10 cellular contexts compared by ENCODE assay signal in genomic region chr15:78216276-78217229, GRCh38. TPM values are rescaled to one million over a fixed set of nuclear protein-coding genes. Genes with fewer than 3 reads are reported as not detected.
A peak's percentile ranks its signal among the peaks of the same experiment; 100 is the strongest.
DNase-seq lines count a peak whose midpoint lies in the region; ATAC-seq and TF ChIP-seq lines count a peak whose summit lies in the region.
"Had no signal": no experiment of that assay in that cellular context is flagged by ENCODE, and none has a peak within 500 bp of the region (broad histone marks: within the 10 kb centered on the region; RNA-seq: fewer than 3 reads in every experiment).

No MANE protein-coding gene starts in this region.

- peak overlapping the region in 3 of 4 donors; percentile 62 to 70 (median 69) for H3K27ac ChIP-seq in esophagus squamous epithelium
- H3K27ac ChIP-seq in tibial artery, result no peak overlapping the region

- H3K4me1 ChIP-seq in esophagus squamous epithelium, result peaks cover 32 to 60% (median 36%) of the 10 kb centered on the region in 3 donors
- peaks cover 0 to 12% (median 4%) of the 10 kb centered on the region in 4 donors for H3K4me1 ChIP-seq in tibial artery

- H3K27me3 ChIP-seq in esophagus squamous epithelium, result no peaks in the 10 kb centered on the region
- H3K27me3 ChIP-seq in tibial artery, result peaks cover 0 to 20% of the 10 kb centered on the region in 2 donors

- 63 to 67% methylated on average over 8 of the region's 8 CpGs for WGBS in esophagus squamous epithelium, 2 donors

- H3K36me3 ChIP-seq in esophagus squamous epithelium (no peaks in the 10 kb centered on the region), tibial artery (no peaks in the 10 kb centered on the region)

- TF ChIP-seq CTCF in esophagus squamous epithelium (IDR thresholded peaks at IDR 0.05), result no peak
- no peak for TF ChIP-seq CTCF in tibial artery (IDR thresholded peaks at IDR 0.05)

- DNase-seq in ACHN (peak; percentile 24), NCI-H2196 treated with DMSO at 0.1 percent for 48 hours (lab: John Stamatoyannopoulos, UW; ENCODE audit: unreplicated experiment) (peak; percentile 19), esophagus squamous epithelium (lab: John Stamatoyannopoulos, UW) (no peak), midbrain (lab: John Stamatoyannopoulos, UW) (peak; percentile 78), tibial artery (no peak)
- DNase-seq: AML-193, Kasumi-1 had no signal

- H3K9me3 ChIP-seq in esophagus squamous epithelium (no peaks in the 10 kb centered on the region), tibial artery (no peaks in the 10 kb centered on the region)

- no peak for TF ChIP-seq POLR2A in esophagus squamous epithelium (IDR thresholded peaks at IDR 0.05)

- no peak overlapping the region for H3K4me3 ChIP-seq in esophagus squamous epithelium
- no peak overlapping the region for H3K4me3 ChIP-seq in tibial artery

- intact Hi-C loops in esophagus squamous epithelium (cut with DNase I) (no loop called here), tibial artery (cut with DNase I; ENCODE audit: low total_unique reads) (no loop called here)

- ATAC-seq in HG03097 (IDR thresholded peaks at IDR 0.05; ENCODE audit: low FRiP score, unreplicated experiment) (no peak), GM21381 (IDR thresholded peaks at IDR 0.05; ENCODE audit: unreplicated experiment) (no peak), HG03108 (IDR thresholded peaks at IDR 0.05; ENCODE audit: unreplicated experiment) (no peak)

- in situ Hi-C loops in ACHN (cut with HindIII; ENCODE audit: low pct_ligation_motif_present, low pct_unique_long_range_greater_than_20kb, low sequenced_read_pairs), result no loop called here

RNA-seq across cellular contexts. Expression of gene ACSBG1, which starts 17.8 kb away (rescaled TPM):
- under 1 TPM in 2 of 4 donors, not detected in 2; 0.09 to 0.31 TPM for total RNA-seq in esophagus squamous epithelium

RNA-seq across cellular contexts. Expression of gene DNAJA4, which starts 47.8 kb away (rescaled TPM):
- total RNA-seq in esophagus squamous epithelium, result 10 to 100 TPM in 3 of 4 donors, 1 to 10 TPM in 1; 7.9 to 24.0 (median 15.7) TPM

Comparison
In these comparisons a context has a peak if more than half of its experiments do, and no peak if none do; other contexts are left out.
1. DNase-seq: peak in ACHN (single experiment), NCI-H2196 treated with DMSO at 0.1 percent for 48 hours (single experiment) and midbrain (single experiment); none in esophagus squamous epithelium (single experiment) and tibial artery (0 of 2).
2. H3K27ac ChIP-seq: peak in esophagus squamous epithelium (3 of 4); none in tibial artery (0 of 2).